Comparison of ENCODE assay signal across 9 cellular contexts in genomic region chr13:81582381-81582780, GRCh38.
"Had no signal": no experiment of that assay in that cellular context is flagged by ENCODE, and none has a peak within 500 bp of the region (broad histone marks: within the 10 kb centered on the region; RNA-seq: fewer than 3 reads in every experiment).

No MANE protein-coding gene starts in this region.

- H3K36me3 ChIP-seq: HAP-1 had no signal

- DNase-seq: GOT3, H7, HFFc6, IMR-90 had no signal

- H3K27ac ChIP-seq: HL-60 had no signal

- H3K4me3 Mint-ChIP-seq: HFFc6 had no signal

- H3K4me3 ChIP-seq: HAP-1, K562 had no signal

- ATAC-seq: HCT116, HepG2, K562 had no signal

- H3K27ac Mint-ChIP-seq: HFFc6 had no signal

- H3K9me3 ChIP-seq: HAP-1 had no signal
